8 cellular contexts compared by ENCODE assay signal in the genomic region with DNA sequence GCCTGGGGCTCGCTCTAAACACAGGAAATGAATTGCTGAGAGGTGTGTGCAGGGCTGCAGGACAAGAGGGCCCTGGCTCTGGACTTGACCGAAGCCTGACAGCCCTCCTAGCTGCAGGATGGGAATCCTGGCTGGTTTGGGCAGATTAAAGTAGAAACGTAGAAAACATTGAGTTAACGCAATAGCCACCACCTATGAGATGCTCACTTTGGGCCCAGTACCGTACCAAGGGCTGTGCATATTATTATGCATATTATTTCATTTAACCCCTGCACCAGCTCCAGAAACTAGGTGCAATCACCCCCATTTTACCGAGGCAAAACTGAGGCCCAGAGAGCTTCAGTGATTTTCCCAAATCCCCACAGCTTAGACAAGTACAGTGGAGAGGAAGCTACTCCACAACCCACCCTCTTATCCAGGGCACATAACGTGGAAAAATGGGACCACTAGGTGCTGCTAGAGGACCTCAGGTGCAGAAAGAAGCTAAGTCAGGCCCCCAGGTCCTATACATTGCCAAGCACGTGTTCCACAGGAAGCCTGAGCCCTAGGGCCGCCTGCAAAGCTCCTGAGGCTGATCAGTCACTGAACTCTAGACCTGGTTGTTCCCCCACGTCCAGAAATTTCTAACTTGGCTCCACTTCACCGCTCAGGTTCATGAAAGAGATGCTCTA.
A peak's percentile ranks its signal among the peaks of the same experiment; 100 is the strongest.
DNase-seq lines count a peak whose midpoint lies in the region; ATAC-seq and TF ChIP-seq lines count a peak whose summit lies in the region.

No MANE protein-coding gene starts in this region.

- H3K27me3 Mint-ChIP-seq in activated CD8-positive, alpha-beta T cell treated with anti-CD3 and anti-CD28 coated beads for 36 hours = no peaks in the 10 kb centered on the region

- TF ChIP-seq CTCF in left ventricle myocardium inferior (IDR thresholded peaks at IDR 0.05; ENCODE audit: borderline replicate concordance) (peak; percentile 51), lung (IDR thresholded peaks at IDR 0.05; ENCODE audit: control extremely low read depth, extremely low read depth) (peak; percentile 22), suprapubic skin (IDR thresholded peaks at IDR 0.05) (no peak)
- peak; percentile 25 for TF ChIP-seq CTCF in activated CD8-positive, alpha-beta T cell treated with anti-CD3 and anti-CD28 coated beads for 36 hours (IDR thresholded peaks at IDR 0.05)

- intact Hi-C loops in left ventricle myocardium inferior (cut with micrococcal nuclease) (no loop called here), Right ventricle myocardium superior (cut with DNase I) (no loop called here)
- intact Hi-C loops in activated CD8-positive, alpha-beta T cell treated with anti-CD3 and anti-CD28 coated beads for 36 hours (cut with micrococcal nuclease) = no loop called here

- H3K27ac Mint-ChIP-seq in activated CD8-positive, alpha-beta T cell treated with anti-CD3 and anti-CD28 coated beads for 36 hours = no peak overlapping the region

- CTCF ChIA-PET in activated CD8-positive, alpha-beta T cell treated with anti-CD3 and anti-CD28 coated beads for 36 hours (lab: Charles Lee) = interaction anchor here (0.6 to 1.9 kb wide), 9 partner anchors 12 to 362 kb away, joined by 3 to 10 read pairs (median 4); no protein-coding TSS in a partner anchor

- H3K9me3 Mint-ChIP-seq in activated CD8-positive, alpha-beta T cell treated with anti-CD3 and anti-CD28 coated beads for 36 hours = no peaks in the 10 kb centered on the region

- POLR2A ChIA-PET in activated CD8-positive, alpha-beta T cell treated with anti-CD3 and anti-CD28 coated beads for 36 hours (lab: Charles Lee) = no interaction called here

- no peak overlapping the region for H3K4me3 Mint-ChIP-seq in activated CD8-positive, alpha-beta T cell treated with anti-CD3 and anti-CD28 coated beads for 36 hours

- H3K27me3 ChIP-seq in left ventricle myocardium inferior (ENCODE audit: low read depth) (peaks cover 59% of the 10 kb centered on the region), lung (ENCODE audit: control insufficient read depth, insufficient read depth) (no peaks in the 10 kb centered on the region), suprapubic skin (no peaks in the 10 kb centered on the region)

- no peaks in the 10 kb centered on the region for H3K4me1 Mint-ChIP-seq in activated CD8-positive, alpha-beta T cell treated with anti-CD3 and anti-CD28 coated beads for 36 hours (ENCODE audit: low read depth)

- 59 to 62% methylated on average over 11 of the region's 11 CpGs for WGBS in lung, 2 donors
- WGBS in suprapubic skin = 58% methylated on average over 11 of the region's 11 CpGs

- no peaks in the 10 kb centered on the region for H3K36me3 ChIP-seq in left ventricle myocardium inferior
- H3K36me3 ChIP-seq in lung (ENCODE audit: control insufficient read depth in 2 of 2, insufficient read depth in 2 of 2, low read length in 2 of 2) = no peaks in the 10 kb centered on the region
- no peaks in the 10 kb centered on the region for H3K36me3 ChIP-seq in suprapubic skin

- no peaks in the 10 kb centered on the region for H3K36me3 Mint-ChIP-seq in activated CD8-positive, alpha-beta T cell treated with anti-CD3 and anti-CD28 coated beads for 36 hours (ENCODE audit: low read depth)

- ATAC-seq in Right ventricle myocardium superior (ENCODE audit: poor library complexity) = no peak
- peak; percentile 81 for ATAC-seq in activated CD8-positive, alpha-beta T cell treated with anti-CD3 and anti-CD28 coated beads for 36 hours
- ATAC-seq in lung (ENCODE audit: insufficient read depth, low FRiP score) = no peak
- no peak for ATAC-seq in GM21723 (IDR thresholded peaks at IDR 0.05; ENCODE audit: unreplicated experiment)

- H3K9me3 ChIP-seq in left ventricle myocardium inferior (replicated peaks) (no peaks in the 10 kb centered on the region), lung (ENCODE audit: control insufficient read depth in 2 of 2, insufficient read depth in 1 of 2, low read length in 1 of 2) (no peaks in the 10 kb centered on the region), suprapubic skin (no peaks in the 10 kb centered on the region)

- H3K27ac ChIP-seq in left ventricle myocardium inferior (replicated peaks) (no peak overlapping the region), lung (ENCODE audit: low read depth in 1 of 2, low read length in 1 of 2) (no peak overlapping the region), suprapubic skin (no peak overlapping the region)

- DNase-seq in left ventricle myocardium inferior (no peak), Right ventricle myocardium superior (no peak), NCI-H1092 (lab: John Stamatoyannopoulos, UW) (peak; percentile 29), lung (ENCODE audit: low spot score) (no peak), suprapubic skin (ENCODE audit: low spot score in 2 of 2) (no peak)
- peak; percentile 42 for DNase-seq in activated CD8-positive, alpha-beta T cell treated with anti-CD3 and anti-CD28 coated beads for 36 hours
- no peak for DNase-seq in stimulated activated naive CD4-positive, alpha-beta T cell treated with Interleukin-2 at 50 U/mL for 16 hours (lab: John Stamatoyannopoulos, UW)

- H3K4me3 ChIP-seq in left ventricle myocardium inferior (no peak overlapping the region), lung (no peak overlapping the region), suprapubic skin (no peak overlapping the region)

- H3K4me1 ChIP-seq in left ventricle myocardium inferior (no peaks in the 10 kb centered on the region), lung (ENCODE audit: control insufficient read depth in 2 of 2, insufficient read depth in 2 of 2, low read length in 2 of 2) (no peaks in the 10 kb centered on the region), suprapubic skin (no peaks in the 10 kb centered on the region)

- TF ChIP-seq POLR2A in suprapubic skin (IDR thresholded peaks at IDR 0.05) = no peak

- no peak for TF ChIP-seq EP300 in suprapubic skin (IDR thresholded peaks at IDR 0.05)

Comparison
In these comparisons a context has a peak if more than half of its experiments do, and no peak if none do; other contexts are left out.
1. DNase-seq: peak in NCI-H1092 (single experiment) and activated CD8-positive, alpha-beta T cell treated with anti-CD3 and anti-CD28 coated beads for 36 hours (single experiment); none in left ventricle myocardium inferior (single experiment), Right ventricle myocardium superior (single experiment), lung (single experiment), stimulated activated naive CD4-positive, alpha-beta T cell treated with Interleukin-2 at 50 U/mL for 16 hours (single experiment) and suprapubic skin (0 of 2).
2. CTCF ChIP-seq: peak in left ventricle myocardium inferior (single experiment), activated CD8-positive, alpha-beta T cell treated with anti-CD3 and anti-CD28 coated beads for 36 hours (single experiment) and lung (single experiment); none in suprapubic skin (0 of 2).